Comparison of ENCODE assay signal across 27 cellular contexts in genomic region chr13:38606697-38607096, GRCh38.
"Had no signal": no experiment of that assay in that cellular context is flagged by ENCODE, and none has a peak within 500 bp of the region (broad histone marks: within the 10 kb centered on the region; RNA-seq: fewer than 3 reads in every experiment).

No MANE protein-coding gene starts in this region.

- H3K4me1 Mint-ChIP-seq: activated CD4-positive, alpha-beta memory T cell treated with anti-CD3 and anti-CD28 coated beads, Interleukin-2, amount 10 ng/mL, durations not matched to agents 7 days and 5 days; activated naive CD4-positive, alpha-beta T cell treated with anti-CD3 and anti-CD28 coated beads, Interleukin-2, amount 10 ng/mL, durations not matched to agents 7 days and 5 days; activated naive CD8-positive, alpha-beta T cell treated with anti-CD3 and anti-CD28 coated beads, Interleukin-2, amount 10 ng/mL, durations not matched to agents 7 days and 5 days; activated T-helper 17 cell treated with anti-CD3 and anti-CD28 coated beads, Interleukin-2, amount 50 U/mL, for 72 hours; T-cell had no signal

- H3K27me3 ChIP-seq: adrenal gland had no signal

- H3K9me3 Mint-ChIP-seq: activated CD4-positive, alpha-beta memory T cell treated with anti-CD3 and anti-CD28 coated beads, Interleukin-2, amount 10 ng/mL, durations not matched to agents 7 days and 5 days; activated naive CD4-positive, alpha-beta T cell treated with anti-CD3 and anti-CD28 coated beads, Interleukin-2, amount 10 ng/mL, durations not matched to agents 7 days and 5 days; activated naive CD8-positive, alpha-beta T cell treated with anti-CD3 and anti-CD28 coated beads, Interleukin-2, amount 10 ng/mL, durations not matched to agents 7 days and 5 days; activated T-helper 17 cell treated with anti-CD3 and anti-CD28 coated beads, Interleukin-2, amount 50 U/mL, for 72 hours had no signal

- H3K27me3 Mint-ChIP-seq: activated CD4-positive, alpha-beta memory T cell treated with anti-CD3 and anti-CD28 coated beads, Interleukin-2, amount 10 ng/mL, durations not matched to agents 7 days and 5 days; activated naive CD4-positive, alpha-beta T cell treated with anti-CD3 and anti-CD28 coated beads, Interleukin-2, amount 10 ng/mL, durations not matched to agents 7 days and 5 days; activated naive CD8-positive, alpha-beta T cell treated with anti-CD3 and anti-CD28 coated beads, Interleukin-2, amount 10 ng/mL, durations not matched to agents 7 days and 5 days; T-cell had no signal

- H3K4me1 ChIP-seq: adrenal gland had no signal

- H3K4me3 Mint-ChIP-seq: activated CD4-positive, alpha-beta memory T cell treated with anti-CD3 and anti-CD28 coated beads, Interleukin-2, amount 10 ng/mL, durations not matched to agents 7 days and 5 days; activated naive CD4-positive, alpha-beta T cell treated with anti-CD3 and anti-CD28 coated beads, Interleukin-2, amount 10 ng/mL, durations not matched to agents 7 days and 5 days; activated naive CD8-positive, alpha-beta T cell treated with anti-CD3 and anti-CD28 coated beads, Interleukin-2, amount 10 ng/mL, durations not matched to agents 7 days and 5 days; activated T-helper 17 cell treated with anti-CD3 and anti-CD28 coated beads, Interleukin-2, amount 50 U/mL, for 72 hours; T-cell had no signal

- DNase-seq: activated CD4-positive, alpha-beta memory T cell treated with anti-CD3 and anti-CD28 coated beads, Interleukin-2, amount 10 ng/mL, durations not matched to agents 7 days and 5 days; activated CD4-positive, alpha-beta T cell treated with anti-CD3 and anti-CD28 coated beads, Interleukin-2, amount 50 U/mL, for 1 hour; activated CD4-positive, CD25-positive, alpha-beta regulatory T cell; activated gamma-delta T cell treated with Interleukin-2 at 50 U/mL for 16 hours; activated naive CD4-positive, alpha-beta T cell treated with anti-CD3 and anti-CD28 coated beads, Interleukin-2, amount 10 ng/mL, durations not matched to agents 7 days and 5 days; activated naive CD8-positive, alpha-beta T cell treated with anti-CD3 and anti-CD28 coated beads, Interleukin-2, amount 10 ng/mL, durations not matched to agents 7 days and 5 days; activated T-cell treated with anti-CD3 and anti-CD28 coated beads for 4 hours; activated T-cell treated with anti-CD3 and anti-CD28 coated beads, Interleukin-2, amount 50 U/mL, for 48 hours; adrenal gland; anterior cingulate cortex; Karpas-422; MM.1S; NCI-H1105 treated with DMSO at 0.1 percent for 48 hours; NCI-H146; NCI-H187 treated with DMSO at 0.1 percent for 48 hours; NCI-H2081 treated with DMSO at 0.1 percent for 48 hours; NCI-H2171; NCI-H2227 treated with DMSO at 0.1 percent for 48 hours; NCI-H446 treated with DMSO at 0.1 percent for 48 hours; NCI-H524 treated with DMSO at 0.1 percent for 48 hours; NCI-H748 treated with DMSO at 0.1 percent for 48 hours; SIG-M5; T-cell; T-helper 2 cell; T1000 had no signal

- H3K4me3 ChIP-seq: adrenal gland, SK-N-MC had no signal

- H3K36me3 Mint-ChIP-seq: activated naive CD4-positive, alpha-beta T cell treated with anti-CD3 and anti-CD28 coated beads, Interleukin-2, amount 10 ng/mL, durations not matched to agents 7 days and 5 days; activated naive CD8-positive, alpha-beta T cell treated with anti-CD3 and anti-CD28 coated beads, Interleukin-2, amount 10 ng/mL, durations not matched to agents 7 days and 5 days; T-cell had no signal

- H3K36me3 ChIP-seq: adrenal gland had no signal

- H3K27ac ChIP-seq: adrenal gland, SK-N-MC had no signal

- H3K27ac Mint-ChIP-seq: activated CD4-positive, alpha-beta memory T cell treated with anti-CD3 and anti-CD28 coated beads, Interleukin-2, amount 10 ng/mL, durations not matched to agents 7 days and 5 days; activated naive CD4-positive, alpha-beta T cell treated with anti-CD3 and anti-CD28 coated beads, Interleukin-2, amount 10 ng/mL, durations not matched to agents 7 days and 5 days; activated naive CD8-positive, alpha-beta T cell treated with anti-CD3 and anti-CD28 coated beads, Interleukin-2, amount 10 ng/mL, durations not matched to agents 7 days and 5 days; activated T-helper 17 cell treated with anti-CD3 and anti-CD28 coated beads, Interleukin-2, amount 50 U/mL, for 72 hours; T-cell had no signal

- H3K9me3 ChIP-seq: adrenal gland had no signal

- ATAC-seq: activated T-helper 17 cell treated with anti-CD3 and anti-CD28 coated beads, Interleukin-2, amount 50 U/mL, for 72 hours; T-cell had no signal
